Comparison of ENCODE assay signal across 2 cellular contexts in genomic region chr15:84033793-84034553, GRCh38.
TF ChIP-seq lines count a peak whose summit lies in the region.

No MANE protein-coding gene starts in this region.

TF ChIP-seq in GM12878, 131 proteins besides CTCF, POLR2A, EP300 and RAD21:
- TF ChIP-seq RUNX3 (IDR thresholded peaks at IDR 0.05; ENCODE audit: low read length) = no peak
- no peak for TF ChIP-seq KDM1A (IDR thresholded peaks at IDR 0.05; ENCODE audit: borderline replicate concordance)
- TF ChIP-seq FOXK2 (IDR thresholded peaks at IDR 0.05) = no peak
- no peak for TF ChIP-seq IKZF1 (conservative IDR thresholded peaks at IDR 0.05)
- TF ChIP-seq ETV6 (conservative IDR thresholded peaks at IDR 0.05 in 1 of 2, IDR thresholded peaks at IDR 0.05 in 1 of 2; ENCODE audit: borderline replicate concordance in 1 of 2, low read depth in 1 of 2) = no peak
- TF ChIP-seq, protein P1, sequence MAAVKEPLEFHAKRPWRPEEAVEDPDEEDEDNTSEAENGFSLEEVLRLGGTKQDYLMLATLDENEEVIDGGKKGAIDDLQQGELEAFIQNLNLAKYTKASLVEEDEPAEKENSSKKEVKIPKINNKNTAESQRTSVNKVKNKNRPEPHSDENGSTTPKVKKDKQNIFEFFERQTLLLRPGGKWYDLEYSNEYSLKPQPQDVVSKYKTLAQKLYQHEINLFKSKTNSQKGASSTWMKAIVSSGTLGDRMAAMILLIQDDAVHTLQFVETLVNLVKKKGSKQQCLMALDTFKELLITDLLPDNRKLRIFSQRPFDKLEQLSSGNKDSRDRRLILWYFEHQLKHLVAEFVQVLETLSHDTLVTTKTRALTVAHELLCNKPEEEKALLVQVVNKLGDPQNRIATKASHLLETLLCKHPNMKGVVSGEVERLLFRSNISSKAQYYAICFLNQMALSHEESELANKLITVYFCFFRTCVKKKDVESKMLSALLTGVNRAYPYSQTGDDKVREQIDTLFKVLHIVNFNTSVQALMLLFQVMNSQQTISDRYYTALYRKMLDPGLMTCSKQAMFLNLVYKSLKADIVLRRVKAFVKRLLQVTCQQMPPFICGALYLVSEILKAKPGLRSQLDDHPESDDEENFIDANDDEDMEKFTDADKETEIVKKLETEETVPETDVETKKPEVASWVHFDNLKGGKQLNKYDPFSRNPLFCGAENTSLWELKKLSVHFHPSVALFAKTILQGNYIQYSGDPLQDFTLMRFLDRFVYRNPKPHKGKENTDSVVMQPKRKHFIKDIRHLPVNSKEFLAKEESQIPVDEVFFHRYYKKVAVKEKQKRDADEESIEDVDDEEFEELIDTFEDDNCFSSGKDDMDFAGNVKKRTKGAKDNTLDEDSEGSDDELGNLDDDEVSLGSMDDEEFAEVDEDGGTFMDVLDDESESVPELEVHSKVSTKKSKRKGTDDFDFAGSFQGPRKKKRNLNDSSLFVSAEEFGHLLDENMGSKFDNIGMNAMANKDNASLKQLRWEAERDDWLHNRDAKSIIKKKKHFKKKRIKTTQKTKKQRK (IDR thresholded peaks at IDR 0.05; ENCODE audit: low read depth, low read length) = no peak

TF ChIP-seq in WTC11, 78 proteins besides CTCF, POLR2A, EP300 and RAD21:
- TF ChIP-seq EMX1 (CRISPR knock-in tag; IDR thresholded peaks at IDR 0.05) = no peak
- no peak for TF ChIP-seq ZNF317 (CRISPR knock-in tag; IDR thresholded peaks at IDR 0.05; ENCODE audit: borderline replicate concordance, low read depth)
- no peak for TF ChIP-seq FOXK1 (CRISPR knock-in tag; IDR thresholded peaks at IDR 0.05)
- TF ChIP-seq, protein P2, sequence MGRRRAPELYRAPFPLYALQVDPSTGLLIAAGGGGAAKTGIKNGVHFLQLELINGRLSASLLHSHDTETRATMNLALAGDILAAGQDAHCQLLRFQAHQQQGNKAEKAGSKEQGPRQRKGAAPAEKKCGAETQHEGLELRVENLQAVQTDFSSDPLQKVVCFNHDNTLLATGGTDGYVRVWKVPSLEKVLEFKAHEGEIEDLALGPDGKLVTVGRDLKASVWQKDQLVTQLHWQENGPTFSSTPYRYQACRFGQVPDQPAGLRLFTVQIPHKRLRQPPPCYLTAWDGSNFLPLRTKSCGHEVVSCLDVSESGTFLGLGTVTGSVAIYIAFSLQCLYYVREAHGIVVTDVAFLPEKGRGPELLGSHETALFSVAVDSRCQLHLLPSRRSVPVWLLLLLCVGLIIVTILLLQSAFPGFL (CRISPR knock-in tag; IDR thresholded peaks at IDR 0.05; ENCODE audit: borderline replicate concordance) = no peak
- TF ChIP-seq ZNF263 (CRISPR knock-in tag; IDR thresholded peaks at IDR 0.05; ENCODE audit: low read depth) = no peak
- TF ChIP-seq GABPB1 (CRISPR knock-in tag; IDR thresholded peaks at IDR 0.05) = no peak
- TF ChIP-seq, protein P3, sequence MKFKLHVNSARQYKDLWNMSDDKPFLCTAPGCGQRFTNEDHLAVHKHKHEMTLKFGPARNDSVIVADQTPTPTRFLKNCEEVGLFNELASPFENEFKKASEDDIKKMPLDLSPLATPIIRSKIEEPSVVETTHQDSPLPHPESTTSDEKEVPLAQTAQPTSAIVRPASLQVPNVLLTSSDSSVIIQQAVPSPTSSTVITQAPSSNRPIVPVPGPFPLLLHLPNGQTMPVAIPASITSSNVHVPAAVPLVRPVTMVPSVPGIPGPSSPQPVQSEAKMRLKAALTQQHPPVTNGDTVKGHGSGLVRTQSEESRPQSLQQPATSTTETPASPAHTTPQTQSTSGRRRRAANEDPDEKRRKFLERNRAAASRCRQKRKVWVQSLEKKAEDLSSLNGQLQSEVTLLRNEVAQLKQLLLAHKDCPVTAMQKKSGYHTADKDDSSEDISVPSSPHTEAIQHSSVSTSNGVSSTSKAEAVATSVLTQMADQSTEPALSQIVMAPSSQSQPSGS (CRISPR knock-in tag; IDR thresholded peaks at IDR 0.05; ENCODE audit: borderline replicate concordance, low read depth) = no peak
- no peak for TF ChIP-seq FOXJ3 (CRISPR knock-in tag; IDR thresholded peaks at IDR 0.05; ENCODE audit: borderline replicate concordance)
- TF ChIP-seq FOXP1 (CRISPR knock-in tag; IDR thresholded peaks at IDR 0.05; ENCODE audit: borderline replicate concordance) = no peak
- no peak for TF ChIP-seq KAT7 (CRISPR knock-in tag; IDR thresholded peaks at IDR 0.05; ENCODE audit: borderline replicate concordance)
